Comparison of ENCODE assay signal across 9 cellular contexts in genomic region chr2:160402997-160403979, GRCh38.
A peak's percentile ranks its signal among the peaks of the same experiment; 100 is the strongest.
DNase-seq lines count a peak whose midpoint lies in the region; TF ChIP-seq lines count a peak whose summit lies in the region.
"Had no signal": no experiment of that assay in that cellular context is flagged by ENCODE, and none has a peak within 500 bp of the region (broad histone marks: within the 10 kb centered on the region; RNA-seq: fewer than 3 reads in every experiment).

No MANE protein-coding gene starts in this region.

- peak overlapping the region; percentile 8 for H3K4me3 Mint-ChIP-seq in osteocyte (ENCODE audit: unreplicated experiment)
- H3K4me3 Mint-ChIP-seq in endothelial cell (ENCODE audit: unreplicated experiment), result no peak overlapping the region

- TF ChIP-seq CTCF in epithelial cell of esophagus (IDR thresholded peaks at IDR 0.05; ENCODE audit: insufficient read depth, low read depth, low read length, missing control alignments) (no peak), osteocyte (IDR thresholded peaks at IDR 0.05) (no peak), endothelial cell (IDR thresholded peaks at IDR 0.05; ENCODE audit: unreplicated experiment) (no peak), GM13976 (IDR thresholded peaks at IDR 0.05; ENCODE audit: borderline replicate concordance, control extremely low read depth, extremely low read depth, insufficient read depth, missing control alignments) (no peak)

- no peaks in the 10 kb centered on the region for H3K27me3 Mint-ChIP-seq in osteocyte (ENCODE audit: unreplicated experiment)
- H3K27me3 Mint-ChIP-seq in endothelial cell (ENCODE audit: unreplicated experiment), result peaks cover 16% of the 10 kb centered on the region

- H3K9me3 Mint-ChIP-seq in osteocyte (ENCODE audit: unreplicated experiment) (no peaks in the 10 kb centered on the region), endothelial cell (ENCODE audit: unreplicated experiment) (no peaks in the 10 kb centered on the region)

- H3K4me3 ChIP-seq in epithelial cell of esophagus (ENCODE audit: low read length), result no peak overlapping the region

- H3K4me1 Mint-ChIP-seq in osteocyte (ENCODE audit: unreplicated experiment) (peaks cover 57% of the 10 kb centered on the region), endothelial cell (ENCODE audit: unreplicated experiment) (peaks cover 55% of the 10 kb centered on the region)

- no peaks in the 10 kb centered on the region for H3K36me3 Mint-ChIP-seq in osteocyte (ENCODE audit: unreplicated experiment)
- H3K36me3 Mint-ChIP-seq in endothelial cell (ENCODE audit: low read depth, unreplicated experiment), result peaks cover 7% of the 10 kb centered on the region

- in situ Hi-C loops in Caki2 (cut with HindIII; ENCODE audit: low pct_unique_long_range_greater_than_20kb, low sequenced_read_pairs) (no loop called here), GM13976 (cut with MboI; ENCODE audit: low sequenced_read_pairs, unreplicated experiment) (no loop called here)

- DNase-seq in Caki2 (ENCODE audit: low read depth) (peak; percentile 84), M059J (ENCODE audit: low read depth) (peak; percentile 57), epithelial cell of esophagus (ENCODE audit: low read depth) (peak; percentile 87), osteocyte (ENCODE audit: extremely low spot score, unreplicated experiment) (no peak), NCI-H345 (lab: John Stamatoyannopoulos, UW) (no peak), endothelial cell (ENCODE audit: low spot score) (no peak), NCI-H526 treated with DMSO at 0.1 percent for 48 hours (lab: John Stamatoyannopoulos, UW) (no peak), GM13976 (ENCODE audit: low spot score) (no peak)
- DNase-seq: NCI-H446 treated with DMSO at 0.1 percent for 48 hours had no signal

- H3K27ac Mint-ChIP-seq in osteocyte (ENCODE audit: unreplicated experiment) (peak overlapping the region; percentile 73), endothelial cell (ENCODE audit: unreplicated experiment) (no peak overlapping the region)

Comparison
In these comparisons a context has a peak if more than half of its experiments do, and no peak if none do; other contexts are left out.
1. DNase-seq: peak in Caki2 (single experiment), M059J (single experiment) and epithelial cell of esophagus (single experiment); none in osteocyte (single experiment), NCI-H345 (single experiment), endothelial cell (single experiment), NCI-H526 treated with DMSO at 0.1 percent for 48 hours (single experiment) and GM13976 (single experiment).